Comparison of ENCODE assay signal across 10 cellular contexts in the genomic region with DNA sequence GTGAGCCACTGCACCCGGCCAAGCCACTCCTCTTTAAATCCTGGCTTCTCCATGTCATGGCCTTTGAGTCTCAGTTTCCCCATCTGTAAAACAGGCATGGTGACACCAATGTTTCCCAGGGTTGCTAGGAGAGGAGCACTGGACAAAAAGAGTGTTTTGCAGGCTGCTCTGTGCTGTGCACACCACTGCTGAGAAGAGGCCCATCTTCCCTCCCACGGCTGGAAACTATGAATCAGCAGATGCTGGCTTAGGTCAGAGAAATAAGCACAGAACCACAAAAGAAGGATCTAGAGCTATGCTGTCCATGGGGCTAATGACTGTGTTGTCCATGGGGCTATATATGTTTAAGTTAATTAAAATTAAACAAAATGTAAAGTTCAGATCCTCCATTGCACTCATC. TPM values are rescaled to one million over a fixed set of nuclear protein-coding genes. Genes with fewer than 3 reads are reported as not detected.
A peak's percentile ranks its signal among the peaks of the same experiment; 100 is the strongest.
DNase-seq lines count a peak whose midpoint lies in the region; FAIRE-seq and TF ChIP-seq lines count a peak whose summit lies in the region.
"Had no signal": no experiment of that assay in that cellular context is flagged by ENCODE, and none has a peak within 500 bp of the region (broad histone marks: within the 10 kb centered on the region; RNA-seq: fewer than 3 reads in every experiment).

No MANE protein-coding gene starts in this region.

- no peak overlapping the region for H3K9ac ChIP-seq in mammary epithelial cell (ENCODE audit: insufficient read depth, low read length)

- CTCF ChIA-PET in mammary epithelial cell (lab: Charles Lee; ENCODE audit: low non-redundant PET), result no interaction called here
- CTCF ChIA-PET in MCF 10A (lab: Yijun Ruan, JAX), result interaction anchor here (0.6 kb wide), 3 partner anchors 13 to 1702 kb away, joined by 3 to 4 read pairs (median 3); no protein-coding TSS in a partner anchor

- H3K27me3 ChIP-seq in mammary epithelial cell (ENCODE audit: insufficient read depth, low read length), result no peaks in the 10 kb centered on the region

- H3K27me3 Mint-ChIP-seq in MCF 10A (ENCODE audit: insufficient read depth, unreplicated experiment), result no peaks in the 10 kb centered on the region

- no peak overlapping the region for H3K27ac ChIP-seq in mammary epithelial cell (ENCODE audit: insufficient read depth, low read depth, low read length)
- H3K27ac ChIP-seq: epithelial cell of prostate had no signal

- no peaks in the 10 kb centered on the region for H3K4me1 Mint-ChIP-seq in MCF 10A (ENCODE audit: insufficient read depth, unreplicated experiment)

- no peaks in the 10 kb centered on the region for H3K36me3 ChIP-seq in mammary epithelial cell (ENCODE audit: insufficient read depth, low read length)

- POLR2A ChIA-PET in MCF 10A (lab: Yijun Ruan, JAX), result no interaction called here

- in situ Hi-C loops in mammary epithelial cell (cut with MboI; ENCODE audit: low sequenced_read_pairs in 2 of 2), result no loop called here

- H3K36me3 Mint-ChIP-seq in MCF 10A (ENCODE audit: insufficient read depth, unreplicated experiment), result peaks cover 7% of the 10 kb centered on the region

- DNase-seq in mammary epithelial cell (peak; percentile 29), MCF 10A (ENCODE audit: unreplicated experiment) (no peak), iris pigment epithelial cell (ENCODE audit: low read depth) (peak; percentile 94), urothelium cell line (ENCODE audit: low spot score) (peak; percentile 27), islet precursor cell (no peak), NCI-H510A (lab: John Stamatoyannopoulos, UW) (no peak), hippocampal formation (lab: John Stamatoyannopoulos, UW) (no peak)
- DNase-seq in activated CD4-positive, alpha-beta T cell treated with anti-CD3 and anti-CD28 coated beads, Interleukin-2, amount 50 U/mL, for 4 hours, result peak; percentile 19 to 31
- DNase-seq: NCI-H446 treated with DMSO at 0.1 percent for 48 hours had no signal

- no peak for TF ChIP-seq CTCF in mammary epithelial cell (conservative IDR thresholded peaks at IDR 0.05 in 1 of 2, IDR thresholded peaks at IDR 0.05 in 1 of 2; ENCODE audit: extremely low read depth in 1 of 2, insufficient read depth in 1 of 2, low read depth in 1 of 2, low read length in 2 of 2)
- TF ChIP-seq CTCF in MCF 10A (IDR thresholded peaks at IDR 0.05; ENCODE audit: unreplicated experiment), result no peak

- intact Hi-C loops in mammary epithelial cell (cut with micrococcal nuclease) (no loop called here), MCF 10A (cut with micrococcal nuclease) (no loop called here)

- H2AFZ ChIP-seq in mammary epithelial cell (ENCODE audit: low read depth, low read length), result no peak overlapping the region

- no peaks in the 10 kb centered on the region for H3K4me1 ChIP-seq in mammary epithelial cell (ENCODE audit: insufficient read depth, low read length)

- H3K4me3 Mint-ChIP-seq in MCF 10A (ENCODE audit: unreplicated experiment), result no peak overlapping the region

- H3K4me3 ChIP-seq in mammary epithelial cell (replicated peaks in 1 of 3; ENCODE audit: insufficient read depth in 1 of 3, low read depth in 2 of 3, low read length in 3 of 3), result no peak overlapping the region

- no peak for FAIRE-seq in urothelium cell line (lab: Jason Lieb, UNC)

- BruUV-seq in mammary epithelial cell (replicated peaks; lab: Mats Ljungman, UMichigan), result no TSS peak
- no TSS peak for BruUV-seq in MCF 10A (replicated peaks; lab: Mats Ljungman, UMichigan)

- 57% methylated on average over 1 of the region's 2 CpGs for WGBS in mammary epithelial cell (ENCODE audit: low coverage, missing lambda C conversion rate)

- H4K20me1 ChIP-seq in mammary epithelial cell (ENCODE audit: insufficient read depth, low read length), result peaks cover 6% of the 10 kb centered on the region

- H3K27ac Mint-ChIP-seq in MCF 10A (ENCODE audit: low read depth, unreplicated experiment), result no peak overlapping the region

- no peak overlapping the region for H3K4me2 ChIP-seq in mammary epithelial cell (ENCODE audit: insufficient read depth, low read depth, low read length)

- dilution Hi-C loops in mammary epithelial cell (cut with HindIII; ENCODE audit: low sequenced_read_pairs), result no loop called here

- H3K9me3 ChIP-seq in mammary epithelial cell (replicated peaks; ENCODE audit: insufficient read depth, low read length), result no peaks in the 10 kb centered on the region

- H3K9me3 Mint-ChIP-seq in MCF 10A (ENCODE audit: unreplicated experiment), result peaks cover 16% of the 10 kb centered on the region

- H3K79me2 ChIP-seq in mammary epithelial cell (ENCODE audit: insufficient read depth, low read length), result peaks cover 77% of the 10 kb centered on the region

RNA-seq across cellular contexts. Expression of a gene that starts 37.2 kb away (rescaled TPM):
- total RNA-seq in mammary epithelial cell, result 10 to 100 TPM; 10.3 to 11.3 TPM
- 4.1 TPM for polyA plus RNA-seq in mammary epithelial cell
- 9.8 TPM for polyA minus RNA-seq in mammary epithelial cell
- total RNA-seq in MCF 10A (2022), result not detected in 2 replicates

Comparison
In these comparisons a context has a peak if more than half of its experiments do, and no peak if none do; other contexts are left out.
1. DNase-seq: peak in mammary epithelial cell (single experiment), activated CD4-positive, alpha-beta T cell treated with anti-CD3 and anti-CD28 coated beads, Interleukin-2, amount 50 U/mL, for 4 hours (2 of 2), iris pigment epithelial cell (single experiment) and urothelium cell line (single experiment); none in MCF 10A (single experiment), islet precursor cell (single experiment), NCI-H510A (single experiment) and hippocampal formation (0 of 2).
2. RNA of a gene that starts 37.2 kb away (total RNA-seq): 10.3 to 11.3 TPM in mammary epithelial cell; not detected in MCF 10A; every median in the first group is over 10 times any median in the second.